ENCODE assay signal across 8 cellular contexts in genomic region chr2:130181338-130181879, GRCh38. TPM values are rescaled to one million over a fixed set of nuclear protein-coding genes. Genes with fewer than 3 reads are reported as not detected.
DNase-seq lines count a peak whose midpoint lies in the region; ATAC-seq and TF ChIP-seq lines count a peak whose summit lies in the region.

Gene SMPD4, minus strand, starts transcription at chr2:130181602. Its CDS starts 5,010 bp downstream, at chr2:130176592.

- ATAC-seq in HG03442 (IDR thresholded peaks at IDR 0.05; ENCODE audit: unreplicated experiment): peak; percentile 52
- ATAC-seq in activated CD4-positive, alpha-beta T cell treated with anti-CD3 and anti-CD28 coated beads for 36 hours: peak; percentile 74

- POLR2A ChIA-PET in activated CD4-positive, alpha-beta T cell treated with anti-CD3 and anti-CD28 coated beads for 36 hours (lab: Charles Lee): interaction anchor here (0.6 to 1.0 kb wide), 6 partner anchors 10 to 1311 kb away, joined by 3 to 7 read pairs (median 4); partner anchors contain the start of gene IMP4

- peaks cover 18% of the 10 kb centered on the region for H3K36me3 Mint-ChIP-seq in activated CD4-positive, alpha-beta T cell treated with anti-CD3 and anti-CD28 coated beads for 36 hours (ENCODE audit: low read depth)

- intact Hi-C loops in activated CD4-positive, alpha-beta T cell treated with anti-CD3 and anti-CD28 coated beads for 36 hours (cut with DNase I, micrococcal nuclease): loop anchor here (1.0 to 5.0 kb wide), 8 partner anchors 36 to 643 kb away; partner anchors contain the start of genes CCDC74B (in 1 of the 2), IMP4 (in 1 of the 2) and PTPN18 (in 1 of the 2)

- TF ChIP-seq CTCF in choroid plexus epithelial cell (conservative IDR thresholded peaks at IDR 0.05; ENCODE audit: low read depth, low read length): no peak

- H3K27ac Mint-ChIP-seq in activated CD4-positive, alpha-beta T cell treated with anti-CD3 and anti-CD28 coated beads for 36 hours: peak within 1 kb of the TSS; percentile 90

- DNase-seq in AG20443 (ENCODE audit: low spot score) (peak; percentile 97), GM19238 (ENCODE audit: insufficient read length, low spot score) (peak; percentile 74), NCI-H524 (lab: John Stamatoyannopoulos, UW) (peak; percentile 91 to 93), choroid plexus epithelial cell (ENCODE audit: low read depth) (peak; percentile 97), kidney glomerular epithelial cell (lab: John Stamatoyannopoulos, UW) (peak; percentile 90)
- DNase-seq in activated CD4-positive, alpha-beta T cell treated with anti-CD3 and anti-CD28 coated beads for 36 hours: peak; percentile 98
- DNase-seq in stimulated activated CD4-positive, alpha-beta T cell treated with anti-CD3 and anti-CD28 coated beads, Interleukin-1b, Interleukin-23, amount 100 ng/mL, for 1 hour (ENCODE audit: low read depth in 2 of 2): peak; percentile 94 to 96

- peak within 1 kb of the TSS; percentile 95 for H3K4me3 Mint-ChIP-seq in activated CD4-positive, alpha-beta T cell treated with anti-CD3 and anti-CD28 coated beads for 36 hours

- H3K27me3 Mint-ChIP-seq in activated CD4-positive, alpha-beta T cell treated with anti-CD3 and anti-CD28 coated beads for 36 hours: no peaks in the 10 kb centered on the region

- peak within 1 kb of the TSS; percentile 91 for H3K4me3 ChIP-seq in choroid plexus epithelial cell (ENCODE audit: low read depth, low read length)

- H3K9me3 Mint-ChIP-seq in activated CD4-positive, alpha-beta T cell treated with anti-CD3 and anti-CD28 coated beads for 36 hours (ENCODE audit: low read depth): no peaks in the 10 kb centered on the region

- peaks cover 22% of the 10 kb centered on the region for H3K4me1 Mint-ChIP-seq in activated CD4-positive, alpha-beta T cell treated with anti-CD3 and anti-CD28 coated beads for 36 hours

- CTCF ChIA-PET in activated CD4-positive, alpha-beta T cell treated with anti-CD3 and anti-CD28 coated beads for 36 hours (lab: Charles Lee): interaction anchor here (0.8 to 2.4 kb wide), 6 partner anchors 149 to 190 kb away, joined by 3 to 13 read pairs (median 6); partner anchors contain the start of gene IMP4

RNA-seq across cellular contexts. Expression of gene SMPD4, which starts in this region (rescaled TPM):
- 10 to 100 TPM; 73.8 to 78.6 TPM for total RNA-seq in activated CD4-positive, alpha-beta T cell treated with anti-CD3 and anti-CD28 coated beads for 36 hours

Comparison
In these comparisons a context has a peak if more than half of its experiments do, and no peak if none do; other contexts are left out.
1. Peak in every context shown above with its lines: DNase-seq, ATAC-seq and H3K4me3 ChIP-seq.